Comparison of ENCODE assay signal across 14 cellular contexts in genomic region chr18:55856191-55856590, GRCh38.
A peak's percentile ranks its signal among the peaks of the same experiment; 100 is the strongest.
DNase-seq lines count a peak whose midpoint lies in the region; ATAC-seq and FAIRE-seq lines count a peak whose summit lies in the region.
"Had no signal": no experiment of that assay in that cellular context is flagged by ENCODE, and none has a peak within 500 bp of the region (broad histone marks: within the 10 kb centered on the region; RNA-seq: fewer than 3 reads in every experiment).

No MANE protein-coding gene starts in this region.

- no peak for ATAC-seq in HG03097 (IDR thresholded peaks at IDR 0.05; ENCODE audit: low FRiP score, unreplicated experiment)

- no peak overlapping the region for H3K4me2 ChIP-seq in neuronal stem cell (ENCODE audit: insufficient read depth, low read length, poor library complexity, severe bottlenecking)

- H3K9me3 ChIP-seq in neuronal stem cell (replicated peaks in 1 of 2; ENCODE audit: control insufficient read depth in 2 of 2, insufficient read depth in 1 of 2, low read depth in 1 of 2, low read length in 2 of 2) = no peaks in the 10 kb centered on the region
- H3K9me3 ChIP-seq: sigmoid colon had no signal

- no peak overlapping the region for H3K9ac ChIP-seq in neuronal stem cell (ENCODE audit: low read depth, low read length, poor library complexity)

- no peak overlapping the region for H3K14ac ChIP-seq in neuronal stem cell (ENCODE audit: low read length)

- no peak overlapping the region for H3K18ac ChIP-seq in neuronal stem cell (ENCODE audit: low read length)

- H2AFZ ChIP-seq in neuronal stem cell (ENCODE audit: low read length) = peak overlapping the region; percentile 55

- H3K27me3 ChIP-seq in neuronal stem cell (ENCODE audit: control insufficient read depth in 3 of 3, insufficient read depth in 3 of 3, low read depth in 1 of 3, low read length in 3 of 3) = no peaks in the 10 kb centered on the region
- H3K27me3 ChIP-seq: sigmoid colon had no signal

- no peaks in the 10 kb centered on the region for H3K79me1 ChIP-seq in neuronal stem cell (ENCODE audit: low read depth, low read length)

- H2BK5ac ChIP-seq in neuronal stem cell (ENCODE audit: low read length) = no peak overlapping the region

- H2AK5ac ChIP-seq in neuronal stem cell (ENCODE audit: low read depth, low read length) = no peak overlapping the region

- no peak overlapping the region for H2BK12ac ChIP-seq in neuronal stem cell (ENCODE audit: low read length)

- no peak overlapping the region for H2BK15ac ChIP-seq in neuronal stem cell (ENCODE audit: low read length)

- H3K27ac ChIP-seq in epithelial cell of prostate = peak overlapping the region; percentile 86
- no peak overlapping the region for H3K27ac ChIP-seq in neuronal stem cell (replicated peaks; ENCODE audit: low read length)
- H3K27ac ChIP-seq: sigmoid colon had no signal

- WGBS in neuronal stem cell (ENCODE audit: extremely low coverage in 2 of 2, insufficient read length in 2 of 2, insufficient replicate concordance in 1 of 2), 2 donors = no CpG with 5 or more reads among the region's 2 CpGs

- H3K4me1 ChIP-seq in neuronal stem cell (ENCODE audit: control insufficient read depth in 2 of 2, insufficient read depth in 1 of 2, low read depth in 1 of 2, low read length in 2 of 2) = peaks cover 4 to 16% of the 10 kb centered on the region in 2 donors

- H2BK120ac ChIP-seq in neuronal stem cell (ENCODE audit: low read depth, low read length) = no peak overlapping the region

- no peak overlapping the region for H3K4ac ChIP-seq in neuronal stem cell (ENCODE audit: low read length)

- H4K8ac ChIP-seq in neuronal stem cell (ENCODE audit: low read depth, low read length) = no peak overlapping the region

- no peak overlapping the region for H4K91ac ChIP-seq in neuronal stem cell (ENCODE audit: low read depth, low read length, poor library complexity)

- peak; percentile 94 for FAIRE-seq in RCC 7860 (lab: Jason Lieb, UNC)
- FAIRE-seq: GM18507 had no signal

- DNase-seq in EL (peak; percentile 97), RCC 7860 (ENCODE audit: low spot score) (peak; percentile 77), epithelial cell of prostate (ENCODE audit: low read depth, low spot score) (peak; percentile 87), neuronal stem cell (ENCODE audit: low spot score) (no peak), NCI-H82 (lab: John Stamatoyannopoulos, UW) (no peak), OCI-M2 (lab: John Stamatoyannopoulos, UW; ENCODE audit: unreplicated experiment) (no peak)
- no peak for DNase-seq in stimulated activated naive CD4-positive, alpha-beta T cell treated with Interleukin-2 at 50 U/mL for 16 hours (lab: John Stamatoyannopoulos, UW)
- DNase-seq: activated B cell treated with CpG ODN at 0.5 μM for 24 hours; activated effector memory CD4-positive, alpha-beta T cell treated with Interleukin-2 at 50 U/mL for 16 hours; effector CD8-positive, alpha-beta T cell; NCI-H1105; sigmoid colon had no signal

- H3K36me3 ChIP-seq in neuronal stem cell (replicated peaks in 1 of 2; ENCODE audit: control insufficient read depth in 2 of 2, insufficient read depth in 2 of 2, low read length in 2 of 2) = no peaks in the 10 kb centered on the region
- H3K36me3 ChIP-seq: sigmoid colon had no signal

- H3K4me3 ChIP-seq in neuronal stem cell (ENCODE audit: low read length in 2 of 2) = no peak overlapping the region
- H3K4me3 ChIP-seq: sigmoid colon had no signal

- H3K23ac ChIP-seq in neuronal stem cell (ENCODE audit: low read depth, low read length, poor library complexity) = no peak overlapping the region

Comparison
In these comparisons a context has a peak if more than half of its experiments do, and no peak if none do; other contexts are left out.
1. DNase-seq: peak in EL (single experiment), RCC 7860 (single experiment) and epithelial cell of prostate (single experiment); none in neuronal stem cell (single experiment), NCI-H82 (single experiment), stimulated activated naive CD4-positive, alpha-beta T cell treated with Interleukin-2 at 50 U/mL for 16 hours (single experiment) and OCI-M2 (single experiment).